16 cellular contexts compared by ENCODE assay signal in the genomic region with DNA sequence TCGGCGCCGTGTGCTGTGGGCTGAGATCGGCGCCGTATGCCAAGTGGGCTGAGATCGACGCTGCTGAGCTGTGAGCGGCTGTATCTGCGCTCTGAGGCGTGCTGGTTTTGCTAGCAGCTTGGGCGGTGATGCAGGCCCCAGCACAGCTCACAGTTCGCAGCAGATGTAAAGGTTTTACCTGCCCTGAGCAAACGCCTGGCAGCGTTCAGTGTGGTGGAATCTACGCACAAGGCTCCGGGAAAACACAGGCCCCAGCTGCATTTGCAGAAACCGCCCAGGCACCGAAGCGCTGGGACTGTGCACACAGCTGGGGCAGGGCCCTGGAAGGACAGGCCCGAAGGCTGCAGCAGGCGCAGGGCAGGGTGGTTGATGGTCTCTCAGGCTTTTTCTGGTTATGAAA.
"Had no signal": no experiment of that assay in that cellular context is flagged by ENCODE, and none has a peak within 500 bp of the region (broad histone marks: within the 10 kb centered on the region; RNA-seq: fewer than 3 reads in every experiment).

No MANE protein-coding gene starts in this region.

- H3K36me3 Mint-ChIP-seq: T-cell had no signal

- DNase-seq: activated CD4-positive, alpha-beta T cell treated with anti-CD3 and anti-CD28 coated beads, Interleukin-2, amount 50 U/mL, for 4 hours; activated naive CD4-positive, alpha-beta T cell treated with anti-CD3 and anti-CD28 coated beads for 36 hours; activated T-cell treated with anti-CD3 and anti-CD28 coated beads for 4 hours; gastrocnemius medialis; islet precursor cell; stimulated activated CD4-positive, alpha-beta T cell treated with anti-CD3 and anti-CD28 coated beads, Interleukin-4, amount 100 ng/mL, for 4 hours; stimulated activated CD8-positive, alpha-beta memory T cell treated with anti-CD3 and anti-CD28 coated beads, Interleukin-4, amount 100 ng/mL, for 48 hours; stimulated activated naive CD4-positive, alpha-beta T cell treated with Interleukin-2 at 50 U/mL for 16 hours; T-cell; T-helper 9 cell; transverse colon had no signal

- H3K4me3 ChIP-seq: gastrocnemius medialis, hepatocyte, pancreas, skin epidermis, transverse colon had no signal

- H3K4me1 ChIP-seq: gastrocnemius medialis, pancreas, transverse colon had no signal

- H3K4me1 Mint-ChIP-seq: activated T-helper 17 cell treated with anti-CD3 and anti-CD28 coated beads, Interleukin-2, amount 50 U/mL, for 72 hours; T-cell had no signal

- H3K36me3 ChIP-seq: gastrocnemius medialis, pancreas, transverse colon had no signal

- H3K27ac Mint-ChIP-seq: activated naive CD4-positive, alpha-beta T cell treated with anti-CD3 and anti-CD28 coated beads for 36 hours; activated T-helper 17 cell treated with anti-CD3 and anti-CD28 coated beads, Interleukin-2, amount 50 U/mL, for 72 hours; T-cell had no signal

- H3K4me3 Mint-ChIP-seq: activated naive CD4-positive, alpha-beta T cell treated with anti-CD3 and anti-CD28 coated beads for 36 hours; activated T-helper 17 cell treated with anti-CD3 and anti-CD28 coated beads, Interleukin-2, amount 50 U/mL, for 72 hours; T-cell had no signal

- H3K27ac ChIP-seq: gastrocnemius medialis, hepatocyte, pancreas, skin epidermis, transverse colon had no signal

- ATAC-seq: activated CD4-positive, CD25-positive, alpha-beta regulatory T cell treated with anti-CD3 and anti-CD28 coated beads, Interleukin-2, amount 50 U/mL, for 24 hours; activated T-helper 17 cell treated with anti-CD3 and anti-CD28 coated beads, Interleukin-2, amount 50 U/mL, for 72 hours; gastrocnemius medialis; pancreas; T-cell had no signal

- H3K27me3 ChIP-seq: gastrocnemius medialis, hepatocyte, pancreas, transverse colon had no signal

- H3K9me3 Mint-ChIP-seq: activated naive CD4-positive, alpha-beta T cell treated with anti-CD3 and anti-CD28 coated beads for 36 hours; activated T-helper 17 cell treated with anti-CD3 and anti-CD28 coated beads, Interleukin-2, amount 50 U/mL, for 72 hours; T-cell had no signal

- H3K9me3 ChIP-seq: gastrocnemius medialis, pancreas, transverse colon had no signal
